9 cellular contexts compared by ENCODE assay signal in genomic region chr16:88918896-88919295, GRCh38. TPM values are rescaled to one million over a fixed set of nuclear protein-coding genes. Genes with fewer than 3 reads are reported as not detected.
"Had no signal": no experiment of that assay in that cellular context is flagged by ENCODE, and none has a peak within 500 bp of the region (broad histone marks: within the 10 kb centered on the region; RNA-seq: fewer than 3 reads in every experiment).

No MANE protein-coding gene starts in this region.

RNA-seq across cellular contexts. Expression of gene PABPN1L, which starts 52.4 kb away (rescaled TPM):
- total RNA-seq: activated CD4-positive, alpha-beta memory T cell treated with anti-CD3 and anti-CD28 coated beads, Interleukin-2, amount 10 ng/mL, durations not matched to agents 7 days and 5 days; activated CD4-positive, alpha-beta T cell treated with anti-CD3 and anti-CD28 coated beads for 36 hours; activated CD8-positive, alpha-beta memory T cell treated with anti-CD3 and anti-CD28 coated beads for 36 hours; activated naive CD4-positive, alpha-beta T cell treated with anti-CD3 and anti-CD28 coated beads for 36 hours; activated T-helper 17 cell treated with anti-CD3 and anti-CD28 coated beads, Interleukin-2, amount 50 U/mL, for 72 hours; NCI-H460; PC-9; Right ventricle myocardium inferior; T-cell had no signal

RNA-seq across cellular contexts. Expression of gene CBFA2T3, which starts 58.1 kb away (rescaled TPM):
- total RNA-seq: activated CD4-positive, alpha-beta memory T cell treated with anti-CD3 and anti-CD28 coated beads, Interleukin-2, amount 10 ng/mL, durations not matched to agents 7 days and 5 days; activated CD8-positive, alpha-beta memory T cell treated with anti-CD3 and anti-CD28 coated beads for 36 hours; activated naive CD4-positive, alpha-beta T cell treated with anti-CD3 and anti-CD28 coated beads for 36 hours; NCI-H460 had no signal
